20 cellular contexts compared by ENCODE assay signal in genomic region chr9:82115900-82116299, GRCh38.
"Had no signal": no experiment of that assay in that cellular context is flagged by ENCODE, and none has a peak within 500 bp of the region (broad histone marks: within the 10 kb centered on the region; RNA-seq: fewer than 3 reads in every experiment).

No MANE protein-coding gene starts in this region.

- H3K4me3 ChIP-seq: body of pancreas, lower lobe of right lung, tibial artery had no signal

- H3K36me3 ChIP-seq: lower lobe of right lung, tibial artery had no signal

- H3K4me1 Mint-ChIP-seq: activated CD4-positive, alpha-beta memory T cell treated with anti-CD3 and anti-CD28 coated beads, Interleukin-2, amount 10 ng/mL, durations not matched to agents 7 days and 5 days; activated CD8-positive, alpha-beta memory T cell treated with anti-CD3 and anti-CD28 coated beads, Interleukin-2, amount 10 ng/mL, durations not matched to agents 7 days and 5 days; activated naive CD8-positive, alpha-beta T cell treated with anti-CD3 and anti-CD28 coated beads, Interleukin-2, amount 10 ng/mL, durations not matched to agents 7 days and 5 days had no signal

- H3K4me3 Mint-ChIP-seq: activated CD4-positive, alpha-beta memory T cell treated with anti-CD3 and anti-CD28 coated beads, Interleukin-2, amount 10 ng/mL, durations not matched to agents 7 days and 5 days; activated CD8-positive, alpha-beta memory T cell treated with anti-CD3 and anti-CD28 coated beads, Interleukin-2, amount 10 ng/mL, durations not matched to agents 7 days and 5 days; activated naive CD8-positive, alpha-beta T cell treated with anti-CD3 and anti-CD28 coated beads, Interleukin-2, amount 10 ng/mL, durations not matched to agents 7 days and 5 days; natural killer cell treated with Interleukin-12 subunit alpha and Interleukin-12 subunit beta and Interleukin-15 and Interleukin-18, amount 100 ng/mL, for 72 hours had no signal

- ATAC-seq: activated CD8-positive, alpha-beta memory T cell treated with anti-CD3 and anti-CD28 coated beads, Interleukin-2, amount 10 ng/mL, durations not matched to agents 7 days and 5 days; body of pancreas; lower lobe of right lung; natural killer cell treated with Interleukin-12 subunit alpha and Interleukin-12 subunit beta and Interleukin-15 and Interleukin-18, amount 100 ng/mL, for 72 hours had no signal

- H3K27ac Mint-ChIP-seq: activated CD4-positive, alpha-beta memory T cell treated with anti-CD3 and anti-CD28 coated beads, Interleukin-2, amount 10 ng/mL, durations not matched to agents 7 days and 5 days; activated CD8-positive, alpha-beta memory T cell treated with anti-CD3 and anti-CD28 coated beads, Interleukin-2, amount 10 ng/mL, durations not matched to agents 7 days and 5 days; activated naive CD8-positive, alpha-beta T cell treated with anti-CD3 and anti-CD28 coated beads, Interleukin-2, amount 10 ng/mL, durations not matched to agents 7 days and 5 days; natural killer cell treated with Interleukin-12 subunit alpha and Interleukin-12 subunit beta and Interleukin-15 and Interleukin-18, amount 100 ng/mL, for 72 hours had no signal

- H3K36me3 Mint-ChIP-seq: activated CD8-positive, alpha-beta memory T cell treated with anti-CD3 and anti-CD28 coated beads, Interleukin-2, amount 10 ng/mL, durations not matched to agents 7 days and 5 days; activated naive CD8-positive, alpha-beta T cell treated with anti-CD3 and anti-CD28 coated beads, Interleukin-2, amount 10 ng/mL, durations not matched to agents 7 days and 5 days; natural killer cell treated with Interleukin-12 subunit alpha and Interleukin-12 subunit beta and Interleukin-15 and Interleukin-18, amount 100 ng/mL, for 72 hours had no signal

- H3K27me3 ChIP-seq: body of pancreas, tibial artery had no signal

- H3K9me3 Mint-ChIP-seq: activated CD4-positive, alpha-beta memory T cell treated with anti-CD3 and anti-CD28 coated beads, Interleukin-2, amount 10 ng/mL, durations not matched to agents 7 days and 5 days had no signal

- DNase-seq: activated CD4-positive, alpha-beta memory T cell treated with anti-CD3 and anti-CD28 coated beads, Interleukin-2, amount 10 ng/mL, durations not matched to agents 7 days and 5 days; activated CD4-positive, alpha-beta T cell treated with anti-CD3 and anti-CD28 coated beads for 48 hours; activated CD8-positive, alpha-beta memory T cell treated with anti-CD3 and anti-CD28 coated beads, Interleukin-2, amount 10 ng/mL, durations not matched to agents 7 days and 5 days; activated naive CD4-positive, alpha-beta T cell; activated naive CD8-positive, alpha-beta T cell treated with anti-CD3 and anti-CD28 coated beads, Interleukin-2, amount 10 ng/mL, durations not matched to agents 7 days and 5 days; amygdala; body of pancreas; erythroblast; foreskin melanocyte; glutamatergic neuron; hypothalamus; islet precursor cell; lower lobe of right lung; nucleus accumbens; posterior cingulate gyrus; stimulated activated naive CD4-positive, alpha-beta T cell treated with Interleukin-2 at 50 U/mL for 16 hours; substantia nigra; T-helper 2 cell; tibial artery had no signal

- H3K27ac ChIP-seq: body of pancreas, lower lobe of right lung, tibial artery had no signal

- H3K27me3 Mint-ChIP-seq: activated CD4-positive, alpha-beta memory T cell treated with anti-CD3 and anti-CD28 coated beads, Interleukin-2, amount 10 ng/mL, durations not matched to agents 7 days and 5 days; activated CD8-positive, alpha-beta memory T cell treated with anti-CD3 and anti-CD28 coated beads, Interleukin-2, amount 10 ng/mL, durations not matched to agents 7 days and 5 days; activated naive CD8-positive, alpha-beta T cell treated with anti-CD3 and anti-CD28 coated beads, Interleukin-2, amount 10 ng/mL, durations not matched to agents 7 days and 5 days; natural killer cell treated with Interleukin-12 subunit alpha and Interleukin-12 subunit beta and Interleukin-15 and Interleukin-18, amount 100 ng/mL, for 72 hours had no signal

- H3K4me1 ChIP-seq: body of pancreas, lower lobe of right lung, tibial artery had no signal

- H3K9me3 ChIP-seq: body of pancreas, lower lobe of right lung, tibial artery had no signal
